23 cellular contexts compared by ENCODE assay signal in the genomic region with DNA sequence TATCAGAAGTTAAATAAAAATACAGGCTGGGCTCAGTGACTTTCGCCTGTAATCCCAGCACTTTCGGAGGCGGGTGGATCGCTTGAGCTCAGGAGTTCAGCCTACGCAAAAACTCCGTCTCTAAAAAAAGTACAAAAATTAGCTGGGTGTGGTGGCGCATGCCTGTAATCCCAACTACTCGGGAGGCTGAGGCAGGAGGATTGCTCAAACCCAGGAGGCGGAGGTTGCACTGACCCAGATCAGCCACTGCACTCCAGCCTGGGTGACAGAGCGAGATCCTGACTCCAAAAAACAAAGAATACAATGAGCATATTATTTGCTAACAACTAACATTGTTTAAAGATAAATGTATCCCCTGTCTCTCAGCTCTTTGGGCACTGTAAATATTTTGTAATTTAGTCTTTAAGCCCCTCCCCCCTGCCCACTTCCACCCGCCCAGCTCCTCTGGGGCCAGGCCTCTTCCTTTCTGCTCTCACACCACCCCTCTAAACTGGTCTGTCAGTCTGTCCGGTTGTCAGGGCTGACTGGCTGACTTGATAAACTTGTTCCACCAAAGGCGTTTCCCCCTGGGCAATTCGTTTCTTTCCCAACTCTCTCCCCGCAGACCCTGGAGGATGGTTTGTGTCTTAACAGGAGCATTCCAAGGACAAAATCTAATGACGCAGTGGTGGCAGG.
DNase-seq lines count a peak whose midpoint lies in the region; ATAC-seq and TF ChIP-seq lines count a peak whose summit lies in the region.
"Had no signal": no experiment of that assay in that cellular context is flagged by ENCODE, and none has a peak within 500 bp of the region (broad histone marks: within the 10 kb centered on the region; RNA-seq: fewer than 3 reads in every experiment).

No MANE protein-coding gene starts in this region.

- H3K79me2 ChIP-seq in PC-9 (ENCODE audit: low read depth) = no peaks in the 10 kb centered on the region

- 0 out of 2 replicates have a peak, but pooled peaks have one; percentile 20 for TF ChIP-seq CTCF in PC-9 (conservative IDR thresholded peaks at IDR 0.05)

- peak overlapping the region; percentile 62 for H3K27ac ChIP-seq in PC-9
- H3K27ac ChIP-seq: neutrophil, right atrium auricular region had no signal

- no peaks in the 10 kb centered on the region for H3K27me3 ChIP-seq in PC-9 (ENCODE audit: insufficient read depth, low read depth)
- H3K27me3 ChIP-seq: neutrophil, right atrium auricular region had no signal

- POLR2A ChIA-PET in PC-9 (lab: Charles Lee; ENCODE audit: unreplicated experiment) = no interaction called here

- H2AFZ ChIP-seq in PC-9 = no peak overlapping the region

- H3K4me1 Mint-ChIP-seq in activated T-cell treated with anti-CD3 and anti-CD28 coated beads, Interleukin-2, amount 50 U/mL, for 4 hours (ENCODE audit: low read depth) = no peaks in the 10 kb centered on the region
- no peaks in the 10 kb centered on the region for H3K4me1 Mint-ChIP-seq in activated T-cell treated with anti-CD3 and anti-CD28 coated beads, Interleukin-2, amount 50 U/mL, for 72 hours (ENCODE audit: low read depth)
- H3K4me1 Mint-ChIP-seq: activated naive CD4-positive, alpha-beta T cell treated with anti-CD3 and anti-CD28 coated beads, Interleukin-2, amount 10 ng/mL, durations not matched to agents 7 days and 5 days had no signal

- H3K4me3 Mint-ChIP-seq in activated T-cell treated with anti-CD3 and anti-CD28 coated beads, Interleukin-2, amount 50 U/mL, for 4 hours = no peak overlapping the region
- H3K4me3 Mint-ChIP-seq in activated T-cell treated with anti-CD3 and anti-CD28 coated beads, Interleukin-2, amount 50 U/mL, for 72 hours = no peak overlapping the region
- H3K4me3 Mint-ChIP-seq: activated CD8-positive, alpha-beta T cell treated with anti-CD3 and anti-CD28 coated beads, Interleukin-2, amount 10 ng/mL, durations not matched to agents 7 days and 5 days; activated naive CD4-positive, alpha-beta T cell treated with anti-CD3 and anti-CD28 coated beads, Interleukin-2, amount 10 ng/mL, durations not matched to agents 7 days and 5 days; CD4-positive, alpha-beta memory T cell; endodermal cell; IgD-negative memory B cell had no signal

- H3K4me1 ChIP-seq in PC-9 (replicated peaks; ENCODE audit: insufficient read depth) = peaks cover 53% of the 10 kb centered on the region

- no peaks in the 10 kb centered on the region for H3K36me3 ChIP-seq in PC-9 (ENCODE audit: low read depth)
- H3K36me3 ChIP-seq: neutrophil, right atrium auricular region had no signal

- peak overlapping the region; percentile 43 for H3K4me2 ChIP-seq in PC-9

- H3K9me2 ChIP-seq in PC-9 (ENCODE audit: insufficient read depth) = no peaks in the 10 kb centered on the region

- peaks cover 35% of the 10 kb centered on the region; the same call in 1 of the 2 replicates for H3F3A ChIP-seq in PC-9 (ENCODE audit: insufficient read depth, low read depth)

- H3K27ac Mint-ChIP-seq in activated T-cell treated with anti-CD3 and anti-CD28 coated beads, Interleukin-2, amount 50 U/mL, for 72 hours = no peak overlapping the region
- H3K27ac Mint-ChIP-seq: activated CD8-positive, alpha-beta T cell treated with anti-CD3 and anti-CD28 coated beads, Interleukin-2, amount 10 ng/mL, durations not matched to agents 7 days and 5 days; activated naive CD4-positive, alpha-beta T cell treated with anti-CD3 and anti-CD28 coated beads, Interleukin-2, amount 10 ng/mL, durations not matched to agents 7 days and 5 days; CD4-positive, alpha-beta memory T cell; endodermal cell; IgD-negative memory B cell had no signal

- H3K9me3 ChIP-seq in PC-9 (ENCODE audit: insufficient read depth, low read depth) = no peaks in the 10 kb centered on the region
- H3K9me3 ChIP-seq: neutrophil, right atrium auricular region had no signal

- no TSS peak for BruUV-seq in PC-9 (replicated peaks; lab: Mats Ljungman, UMichigan)

- peaks cover 6% of the 10 kb centered on the region for H3K27me3 Mint-ChIP-seq in activated T-cell treated with anti-CD3 and anti-CD28 coated beads, Interleukin-2, amount 50 U/mL, for 4 hours (ENCODE audit: low read depth)
- H3K27me3 Mint-ChIP-seq in activated T-cell treated with anti-CD3 and anti-CD28 coated beads, Interleukin-2, amount 50 U/mL, for 72 hours (ENCODE audit: low read depth) = no peaks in the 10 kb centered on the region
- H3K27me3 Mint-ChIP-seq: IgD-negative memory B cell had no signal

- DNase-seq in CD1c-positive myeloid dendritic cell (ENCODE audit: extremely low spot score) (peak; percentile 23), PC-9 (peak; percentile 57 to 87), hippocampal formation (lab: John Stamatoyannopoulos, UW) (peak; percentile 71 to 89), posterior vena cava (ENCODE audit: low spot score) (peak; percentile 31), NCI-H128 (lab: John Stamatoyannopoulos, UW; ENCODE audit: unreplicated experiment) (no peak), DMS 273 (lab: John Stamatoyannopoulos, UW; ENCODE audit: unreplicated experiment) (no peak)
- DNase-seq in activated T-cell treated with anti-CD3 and anti-CD28 coated beads, Interleukin-2, amount 50 U/mL, for 4 hours = no peak
- DNase-seq in activated T-cell treated with anti-CD3 and anti-CD28 coated beads, Interleukin-2, amount 50 U/mL, for 72 hours = no peak
- DNase-seq: activated CD8-positive, alpha-beta T cell treated with anti-CD3 and anti-CD28 coated beads, Interleukin-2, amount 10 ng/mL, durations not matched to agents 7 days and 5 days; activated naive CD4-positive, alpha-beta T cell treated with anti-CD3 and anti-CD28 coated beads, Interleukin-2, amount 10 ng/mL, durations not matched to agents 7 days and 5 days; activated T-cell treated with anti-CD3 and anti-CD28 coated beads, Interleukin-2, amount 50 U/mL, for 1 hour; CD4-positive, alpha-beta memory T cell; DMS79 treated with DMSO at 0.1 percent for 48 hours; endodermal cell; NCI-H1694 treated with DMSO at 0.1 percent for 48 hours; NCI-H226; NCI-H82; stimulated activated CD4-positive, alpha-beta T cell treated with anti-CD3 and anti-CD28 coated beads, Interleukin-12 subunit alpha, Interleukin-12 subunit beta, amount 100 ng/mL, for 4 hours had no signal

- CTCF ChIA-PET in PC-9 (lab: Charles Lee) = no interaction called here

- no peak for ATAC-seq in activated T-cell treated with anti-CD3 and anti-CD28 coated beads, Interleukin-2, amount 50 U/mL, for 4 hours
- ATAC-seq in activated T-cell treated with anti-CD3 and anti-CD28 coated beads, Interleukin-2, amount 50 U/mL, for 72 hours (replicated peaks in 1 of 2) = no peak
- ATAC-seq: activated CD4-positive, CD25-positive, alpha-beta regulatory T cell treated with anti-CD3 and anti-CD28 coated beads, Interleukin-2, amount 50 U/mL, for 24 hours; activated CD8-positive, alpha-beta T cell treated with anti-CD3 and anti-CD28 coated beads, Interleukin-2, amount 10 ng/mL, durations not matched to agents 7 days and 5 days; Panc1 had no signal

- no peak overlapping the region for H3K4me3 ChIP-seq in PC-9
- H3K4me3 ChIP-seq: right atrium auricular region had no signal

- no peaks in the 10 kb centered on the region for H4K20me1 ChIP-seq in PC-9 (ENCODE audit: insufficient read depth)

- no peaks in the 10 kb centered on the region for H3K9me3 Mint-ChIP-seq in activated T-cell treated with anti-CD3 and anti-CD28 coated beads, Interleukin-2, amount 50 U/mL, for 4 hours
- H3K9me3 Mint-ChIP-seq in activated T-cell treated with anti-CD3 and anti-CD28 coated beads, Interleukin-2, amount 50 U/mL, for 72 hours = no peaks in the 10 kb centered on the region
- H3K9me3 Mint-ChIP-seq: activated naive CD4-positive, alpha-beta T cell treated with anti-CD3 and anti-CD28 coated beads, Interleukin-2, amount 10 ng/mL, durations not matched to agents 7 days and 5 days; CD4-positive, alpha-beta memory T cell; endodermal cell; IgD-negative memory B cell had no signal

- H3K36me3 Mint-ChIP-seq in activated T-cell treated with anti-CD3 and anti-CD28 coated beads, Interleukin-2, amount 50 U/mL, for 4 hours (ENCODE audit: insufficient read depth) = no peaks in the 10 kb centered on the region
- H3K36me3 Mint-ChIP-seq in activated T-cell treated with anti-CD3 and anti-CD28 coated beads, Interleukin-2, amount 50 U/mL, for 72 hours (ENCODE audit: insufficient read depth in 2 of 2) = no peaks in the 10 kb centered on the region
- H3K36me3 Mint-ChIP-seq: activated naive CD4-positive, alpha-beta T cell treated with anti-CD3 and anti-CD28 coated beads, Interleukin-2, amount 10 ng/mL, durations not matched to agents 7 days and 5 days; CD4-positive, alpha-beta memory T cell; IgD-negative memory B cell had no signal

- intact Hi-C loops in PC-9 (cut with micrococcal nuclease; ENCODE audit: unreplicated experiment) = loop anchor here (5.0 kb wide), 1 partner anchor 40 kb away; no protein-coding TSS in a partner anchor
- intact Hi-C loops in posterior vena cava (cut with DNase I) = no loop called here

Comparison
In these comparisons a context has a peak if more than half of its experiments do, and no peak if none do; other contexts are left out.
1. DNase-seq: peak in CD1c-positive myeloid dendritic cell (single experiment), PC-9 (2 of 2), hippocampal formation (2 of 2) and posterior vena cava (single experiment); none in NCI-H128 (single experiment), activated T-cell treated with anti-CD3 and anti-CD28 coated beads, Interleukin-2, amount 50 U/mL, for 4 hours (single experiment), activated T-cell treated with anti-CD3 and anti-CD28 coated beads, Interleukin-2, amount 50 U/mL, for 72 hours (0 of 2) and DMS 273 (single experiment).